13 cellular contexts compared by ENCODE assay signal in the genomic region with DNA sequence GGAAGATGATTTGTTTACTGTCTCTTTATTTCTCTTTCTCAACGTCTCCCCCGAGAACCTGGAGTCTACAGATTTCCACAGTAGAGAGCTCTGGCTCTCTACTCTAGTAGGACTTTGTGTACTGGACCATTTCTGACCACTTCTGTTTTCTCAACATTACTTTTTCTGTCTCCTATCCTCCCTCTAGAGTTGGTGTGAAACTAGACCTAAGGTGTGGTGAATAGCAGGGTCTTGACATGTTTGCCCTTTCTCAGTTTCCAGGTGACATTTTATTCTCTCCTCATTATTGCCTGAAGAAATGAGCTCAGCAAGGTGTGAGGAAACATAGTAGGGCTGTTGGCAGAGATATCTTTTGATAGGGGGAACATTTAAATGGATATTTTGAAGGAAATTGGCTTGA.
DNase-seq lines count a peak whose midpoint lies in the region; ATAC-seq, FAIRE-seq and TF ChIP-seq lines count a peak whose summit lies in the region.
"Had no signal": no experiment of that assay in that cellular context is flagged by ENCODE, and none has a peak within 500 bp of the region (broad histone marks: within the 10 kb centered on the region; RNA-seq: fewer than 3 reads in every experiment).

No MANE protein-coding gene starts in this region.

- POLR2A ChIA-PET in CD4-positive, alpha-beta memory T cell (lab: Charles Lee; ENCODE audit: partially characterized antibody), result interaction anchor here (1.0 to 3.1 kb wide), 4 partner anchors 44 to 65 kb away, joined by 3 to 27 read pairs (median 5); partner anchors contain the start of gene IL6ST

- H3K27ac ChIP-seq in CD4-positive, alpha-beta memory T cell (ENCODE audit: low read depth, low read length), result no peak overlapping the region
- no peak overlapping the region for H3K27ac ChIP-seq in left lung
- H3K27ac ChIP-seq in ascending aorta, result no peak overlapping the region
- H3K27ac ChIP-seq in small intestine (ENCODE audit: low read depth in 1 of 2, low read length in 1 of 2), result peak overlapping the region in 1 of 2 donors; percentile 2

- no peaks in the 10 kb centered on the region for H3K27me3 Mint-ChIP-seq in CD4-positive, alpha-beta memory T cell

- peaks cover 46 to 82% (median 65%) of the 10 kb centered on the region in 4 donors for H3K4me1 Mint-ChIP-seq in CD4-positive, alpha-beta memory T cell

- no peaks in the 10 kb centered on the region for H3K36me3 ChIP-seq in CD4-positive, alpha-beta memory T cell (ENCODE audit: insufficient read depth, low read length)
- no peaks in the 10 kb centered on the region for H3K36me3 ChIP-seq in left lung
- no peaks in the 10 kb centered on the region for H3K36me3 ChIP-seq in ascending aorta
- H3K36me3 ChIP-seq in small intestine (ENCODE audit: control insufficient read depth in 2 of 2, insufficient read depth in 2 of 2, low read length in 2 of 2), result no peaks in the 10 kb centered on the region
- H3K36me3 ChIP-seq: BE2C had no signal

- ATAC-seq in GM19023 (IDR thresholded peaks at IDR 0.05; ENCODE audit: unreplicated experiment) (peak; percentile 72), HG02759 (IDR thresholded peaks at IDR 0.05; ENCODE audit: unreplicated experiment) (peak; percentile 70), HG03565 (IDR thresholded peaks at IDR 0.05; ENCODE audit: unreplicated experiment) (peak; percentile 75), left lung (no peak)

- peaks cover 0 to 5% (median 0%) of the 10 kb centered on the region in 8 donors for H3K9me3 Mint-ChIP-seq in CD4-positive, alpha-beta memory T cell

- no peak for TF ChIP-seq CTCF in left lung (IDR thresholded peaks at IDR 0.05)
- no peak for TF ChIP-seq CTCF in ascending aorta (IDR thresholded peaks at IDR 0.05)

- no peak for FAIRE-seq in small intestine (lab: Jason Lieb, UNC)

- no peak for DNase-seq in CD4-positive, alpha-beta memory T cell
- no peak for DNase-seq in left lung
- no peak for DNase-seq in activated gamma-delta T cell treated with Interleukin-2 at 50 U/mL for 16 hours
- DNase-seq in ascending aorta (ENCODE audit: low spot score in 2 of 2), result no peak
- DNase-seq in small intestine, result no peak
- DNase-seq: activated CD4-positive, alpha-beta T cell treated with anti-CD3 and anti-CD28 coated beads for 1 hour; BE2C; stimulated activated CD4-positive, alpha-beta T cell treated with anti-CD3 and anti-CD28 coated beads, Interleukin-1b, Interleukin-23, amount 100 ng/mL, for 48 hours; substantia nigra had no signal

- peak overlapping the region in 7 of 8 donors; percentile 39 to 76 (median 63) for H3K4me3 Mint-ChIP-seq in CD4-positive, alpha-beta memory T cell
- H3K4me3 Mint-ChIP-seq: neural crest cell had no signal

- peaks cover 80% of the 10 kb centered on the region for H3K4me1 ChIP-seq in CD4-positive, alpha-beta memory T cell (ENCODE audit: insufficient read depth, low read length)
- H3K4me1 ChIP-seq in left lung, result peaks cover 11 to 21% of the 10 kb centered on the region in 2 donors
- no peaks in the 10 kb centered on the region for H3K4me1 ChIP-seq in ascending aorta
- peaks cover 1 to 7% of the 10 kb centered on the region in 2 donors for H3K4me1 ChIP-seq in small intestine (ENCODE audit: control insufficient read depth in 2 of 2, insufficient read depth in 1 of 2, low read depth in 1 of 2, low read length in 1 of 2)
- H3K4me1 ChIP-seq: BE2C had no signal

- WGBS in small intestine, 3 donors, result 83 to 94% (median 93%) methylated on average over 2 of the region's 2 CpGs

- CTCF ChIA-PET in CD4-positive, alpha-beta memory T cell (lab: Charles Lee; ENCODE audit: partially characterized antibody), result interaction anchor here (0.7 to 2.3 kb wide), 3 partner anchors 15 to 144 kb away, joined by 3 to 9 read pairs (median 3); no protein-coding TSS in a partner anchor

- no peak overlapping the region for H3K4me3 ChIP-seq in CD4-positive, alpha-beta memory T cell (ENCODE audit: low read length in 2 of 2)
- H3K4me3 ChIP-seq in left lung, result no peak overlapping the region
- H3K4me3 ChIP-seq in ascending aorta, result no peak overlapping the region
- no peak overlapping the region for H3K4me3 ChIP-seq in small intestine (ENCODE audit: low read depth in 1 of 2, low read length in 2 of 2)

- H3K27me3 ChIP-seq in CD4-positive, alpha-beta memory T cell (ENCODE audit: insufficient read depth, low read length), result no peaks in the 10 kb centered on the region
- H3K27me3 ChIP-seq in left lung, result no peaks in the 10 kb centered on the region
- no peaks in the 10 kb centered on the region for H3K27me3 ChIP-seq in ascending aorta
- no peaks in the 10 kb centered on the region for H3K27me3 ChIP-seq in small intestine (ENCODE audit: control insufficient read depth in 2 of 2, insufficient read depth in 2 of 2, low read length in 2 of 2)
- H3K27me3 ChIP-seq: BE2C had no signal

- no peaks in the 10 kb centered on the region for H3K36me3 Mint-ChIP-seq in CD4-positive, alpha-beta memory T cell

- H3K27ac Mint-ChIP-seq in CD4-positive, alpha-beta memory T cell, result peak overlapping the region; percentile 39 to 92 (median 80)

- intact Hi-C loops in CD4-positive, alpha-beta memory T cell (cut with micrococcal nuclease), result loop anchor here (5.0 kb wide), 2 partner anchors 100 to 135 kb away; no protein-coding TSS in a partner anchor
- intact Hi-C loops in left lung (cut with DNase I) (no loop called here), ascending aorta (cut with DNase I) (no loop called here)

- H3K9me3 ChIP-seq in CD4-positive, alpha-beta memory T cell (ENCODE audit: control insufficient read depth in 1 of 2, low read length in 2 of 2), result no peaks in the 10 kb centered on the region
- no peaks in the 10 kb centered on the region for H3K9me3 ChIP-seq in left lung
- H3K9me3 ChIP-seq in ascending aorta, result no peaks in the 10 kb centered on the region
- no peaks in the 10 kb centered on the region for H3K9me3 ChIP-seq in small intestine (ENCODE audit: control insufficient read depth, low read depth)
- H3K9me3 ChIP-seq: BE2C had no signal
